ENCODE assay signal across 23 cellular contexts in the genomic region with DNA sequence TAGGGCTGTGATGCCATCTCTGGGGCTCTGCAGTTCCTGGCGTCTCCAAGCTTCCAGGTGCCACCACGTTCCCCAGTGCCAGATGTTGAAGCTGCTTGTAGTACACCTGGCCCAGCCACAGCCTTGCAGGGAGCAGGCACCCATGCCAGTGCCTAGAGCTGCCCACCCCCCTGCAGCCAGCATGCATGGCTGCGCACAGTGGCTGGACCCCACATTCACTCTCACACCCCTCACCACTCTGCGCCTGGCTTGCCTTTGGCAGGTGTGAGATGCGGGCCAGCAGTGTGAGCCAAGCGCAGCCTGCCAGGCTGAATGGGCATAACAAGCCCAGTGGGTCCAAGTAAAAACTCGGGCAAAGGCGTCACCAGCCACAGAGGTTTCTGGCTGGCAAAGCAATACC.
"Had no signal": no experiment of that assay in that cellular context is flagged by ENCODE, and none has a peak within 500 bp of the region (broad histone marks: within the 10 kb centered on the region; RNA-seq: fewer than 3 reads in every experiment).

No MANE protein-coding gene starts in this region.

- H3K27me3 Mint-ChIP-seq: activated CD8-positive, alpha-beta T cell treated with anti-CD3 and anti-CD28 coated beads for 36 hours; activated naive CD8-positive, alpha-beta T cell had no signal

- ATAC-seq: activated CD8-positive, alpha-beta T cell treated with anti-CD3 and anti-CD28 coated beads for 36 hours had no signal

- H3K4me3 ChIP-seq: adrenal gland, Peyer's patch, SJCRH30 had no signal

- H3K9me3 ChIP-seq: adrenal gland, Peyer's patch, SJCRH30, SK-N-SH had no signal

- DNase-seq: activated CD4-positive, CD25-positive, alpha-beta regulatory T cell; activated CD8-positive, alpha-beta memory T cell treated with anti-CD3 and anti-CD28 coated beads, Interleukin-2, amount 50 U/mL, for 4 hours; activated CD8-positive, alpha-beta T cell treated with anti-CD3 and anti-CD28 coated beads for 36 hours; activated gamma-delta T cell; activated naive CD4-positive, alpha-beta T cell treated with anti-CD3 and anti-CD28 coated beads for 36 hours; adrenal gland; anterior cingulate cortex; caudate nucleus; MV-4-11; NCI-H1092 treated with DMSO at 0.1 percent for 48 hours; NCI-H1417 treated with DMSO at 0.1 percent for 48 hours; NCI-H1694; NCI-H2029; NCI-H510A treated with DMSO at 0.1 percent for 48 hours; Right ventricle myocardium superior; SJCRH30; SK-N-SH; T-helper 1 cell had no signal

- H3K9ac ChIP-seq: KMS-11, SK-N-SH had no signal

- H3K4me3 Mint-ChIP-seq: activated CD8-positive, alpha-beta T cell treated with anti-CD3 and anti-CD28 coated beads for 36 hours; activated naive CD4-positive, alpha-beta T cell treated with anti-CD3 and anti-CD28 coated beads for 36 hours; activated naive CD8-positive, alpha-beta T cell had no signal

- H3K27ac ChIP-seq: adrenal gland, KMS-11, Peyer's patch, RWPE1, SJCRH30, VCaP had no signal

- H3K4me1 ChIP-seq: SJCRH30 had no signal

- H3K27me3 ChIP-seq: adrenal gland, Peyer's patch, SJCRH30 had no signal

- H3K9me3 Mint-ChIP-seq: activated CD8-positive, alpha-beta T cell treated with anti-CD3 and anti-CD28 coated beads for 36 hours; activated naive CD4-positive, alpha-beta T cell treated with anti-CD3 and anti-CD28 coated beads for 36 hours had no signal

- H3K27ac Mint-ChIP-seq: activated CD8-positive, alpha-beta T cell treated with anti-CD3 and anti-CD28 coated beads for 36 hours; activated naive CD4-positive, alpha-beta T cell treated with anti-CD3 and anti-CD28 coated beads for 36 hours; activated naive CD8-positive, alpha-beta T cell had no signal

- H3K4me2 ChIP-seq: KMS-11, SK-N-SH had no signal
